ENCODE assay signal across 11 cellular contexts in the genomic region with DNA sequence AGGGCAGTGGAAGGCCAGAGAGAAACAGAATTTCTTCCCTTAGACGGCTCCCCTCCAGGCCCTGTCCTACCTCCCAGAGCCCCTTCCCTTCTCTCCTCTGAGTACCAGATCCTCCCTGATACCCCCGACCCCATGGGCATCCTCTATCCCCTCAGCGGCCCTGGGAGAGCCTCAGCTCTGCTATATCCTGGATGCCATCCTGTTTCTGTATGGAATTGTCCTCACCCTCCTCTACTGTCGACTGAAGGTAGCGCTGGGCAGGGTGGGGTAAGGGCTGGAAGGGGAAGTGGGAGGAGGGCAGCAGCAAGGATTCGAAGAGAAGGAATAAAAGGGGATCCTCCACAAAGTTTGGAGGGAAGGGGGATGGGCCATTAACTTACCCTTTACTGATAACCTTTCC. TPM values are rescaled to one million over a fixed set of nuclear protein-coding genes. Genes with fewer than 3 reads are reported as not detected.
DNase-seq lines count a peak whose midpoint lies in the region; ATAC-seq and TF ChIP-seq lines count a peak whose summit lies in the region.
"Had no signal": no experiment of that assay in that cellular context is flagged by ENCODE, and none has a peak within 500 bp of the region (broad histone marks: within the 10 kb centered on the region; RNA-seq: fewer than 3 reads in every experiment).

No MANE protein-coding gene starts in this region.

- peaks cover 21% of the 10 kb centered on the region for H3K36me3 ChIP-seq in lower lobe of right lung
- H3K36me3 ChIP-seq in thymus (ENCODE audit: control insufficient read depth, insufficient read depth): peaks cover 17% of the 10 kb centered on the region

- H3K9me3 ChIP-seq in lower lobe of right lung (no peaks in the 10 kb centered on the region), thymus (ENCODE audit: control insufficient read depth) (no peaks in the 10 kb centered on the region)

- H3K4me1 Mint-ChIP-seq in activated T-cell treated with anti-CD3 and anti-CD28 coated beads, Interleukin-2, amount 50 U/mL, for 24 hours (ENCODE audit: low read depth): peaks cover 55% of the 10 kb centered on the region
- H3K4me1 Mint-ChIP-seq in activated naive CD8-positive, alpha-beta T cell treated with anti-CD3 and anti-CD28 coated beads for 36 hours: peaks cover 53% of the 10 kb centered on the region

- H3K27ac Mint-ChIP-seq in activated T-cell treated with anti-CD3 and anti-CD28 coated beads, Interleukin-2, amount 50 U/mL, for 24 hours: peak overlapping the region; percentile 69
- peak overlapping the region; percentile 84 for H3K27ac Mint-ChIP-seq in activated naive CD8-positive, alpha-beta T cell treated with anti-CD3 and anti-CD28 coated beads for 36 hours
- H3K27ac Mint-ChIP-seq: activated B cell treated with CpG ODN at 0.5 μM for 24 hours had no signal

- H3K4me1 ChIP-seq in lower lobe of right lung (no peaks in the 10 kb centered on the region), thymus (ENCODE audit: control insufficient read depth, insufficient read depth, low read length) (no peaks in the 10 kb centered on the region)

- H3K9me3 Mint-ChIP-seq in activated T-cell treated with anti-CD3 and anti-CD28 coated beads, Interleukin-2, amount 50 U/mL, for 24 hours: no peaks in the 10 kb centered on the region
- no peaks in the 10 kb centered on the region for H3K9me3 Mint-ChIP-seq in activated naive CD8-positive, alpha-beta T cell treated with anti-CD3 and anti-CD28 coated beads for 36 hours
- H3K9me3 Mint-ChIP-seq: activated B cell treated with CpG ODN at 0.5 μM for 24 hours had no signal

- intact Hi-C loops in lower lobe of right lung (cut with DNase I): no loop called here

- 78% methylated on average over 6 of the region's 6 CpGs for WGBS in thymus

- no peaks in the 10 kb centered on the region for H3K27me3 ChIP-seq in lower lobe of right lung (ENCODE audit: low read depth)
- H3K27me3 ChIP-seq in thymus (ENCODE audit: control insufficient read depth, insufficient read depth): no peaks in the 10 kb centered on the region

- ATAC-seq in lower lobe of right lung: no peak

- no peaks in the 10 kb centered on the region for H3K27me3 Mint-ChIP-seq in activated T-cell treated with anti-CD3 and anti-CD28 coated beads, Interleukin-2, amount 50 U/mL, for 24 hours
- no peaks in the 10 kb centered on the region for H3K27me3 Mint-ChIP-seq in activated naive CD8-positive, alpha-beta T cell treated with anti-CD3 and anti-CD28 coated beads for 36 hours

- H3K27ac ChIP-seq in lower lobe of right lung (peak overlapping the region; percentile 85), thymus (ENCODE audit: low read depth) (peak overlapping the region; percentile 6)

- DNase-seq in activated T-cell treated with anti-CD3 and anti-CD28 coated beads, Interleukin-2, amount 50 U/mL, for 24 hours: no peak
- no peak for DNase-seq in activated T-cell treated with anti-CD3 and anti-CD28 coated beads for 4 hours
- no peak for DNase-seq in activated naive CD8-positive, alpha-beta T cell treated with anti-CD3 and anti-CD28 coated beads for 36 hours
- DNase-seq in lower lobe of right lung: no peak
- no peak for DNase-seq in islet precursor cell
- no peak for DNase-seq in NCI-H1694 (lab: John Stamatoyannopoulos, UW)
- DNase-seq in retina: no peak
- DNase-seq: activated B cell treated with CpG ODN at 0.5 μM for 24 hours, activated gamma-delta T cell treated with Interleukin-2 at 50 U/mL for 16 hours, NCI-H345 had no signal

- no peak for TF ChIP-seq CTCF in lower lobe of right lung (IDR thresholded peaks at IDR 0.05)

- no peak overlapping the region for H3K4me3 Mint-ChIP-seq in activated T-cell treated with anti-CD3 and anti-CD28 coated beads, Interleukin-2, amount 50 U/mL, for 24 hours
- H3K4me3 Mint-ChIP-seq in activated naive CD8-positive, alpha-beta T cell treated with anti-CD3 and anti-CD28 coated beads for 36 hours: peak overlapping the region; percentile 19
- H3K4me3 Mint-ChIP-seq: activated B cell treated with CpG ODN at 0.5 μM for 24 hours had no signal

- peaks cover 25% of the 10 kb centered on the region for H3K36me3 Mint-ChIP-seq in activated T-cell treated with anti-CD3 and anti-CD28 coated beads, Interleukin-2, amount 50 U/mL, for 24 hours (ENCODE audit: low read depth)
- H3K36me3 Mint-ChIP-seq in activated naive CD8-positive, alpha-beta T cell treated with anti-CD3 and anti-CD28 coated beads for 36 hours: peaks cover 19% of the 10 kb centered on the region

- H3K4me3 ChIP-seq in lower lobe of right lung: peak overlapping the region; percentile 52
- no peak overlapping the region for H3K4me3 ChIP-seq in thymus (ENCODE audit: low read length)

RNA-seq across cellular contexts. Expression of a gene that starts 2.7 kb away (rescaled TPM):
- 1 to 10 TPM; 1.2 to 3.0 TPM for total RNA-seq in activated naive CD8-positive, alpha-beta T cell treated with anti-CD3 and anti-CD28 coated beads for 36 hours
- 283 TPM for total RNA-seq in lower lobe of right lung
- 262 TPM for polyA plus RNA-seq in thymus

RNA-seq across cellular contexts. Expression of a gene that starts 5.6 kb away (rescaled TPM):
- not detected for total RNA-seq in activated naive CD8-positive, alpha-beta T cell treated with anti-CD3 and anti-CD28 coated beads for 36 hours
- not detected for total RNA-seq in lower lobe of right lung
- polyA plus RNA-seq in thymus: 4.9 TPM
- total RNA-seq: activated B cell treated with CpG ODN at 0.5 μM for 24 hours had no signal

RNA-seq across cellular contexts. Expression of a gene that starts 8.0 kb away (rescaled TPM):
- 10 to 100 TPM; 26.3 to 26.4 TPM for total RNA-seq in activated naive CD8-positive, alpha-beta T cell treated with anti-CD3 and anti-CD28 coated beads for 36 hours
- total RNA-seq in lower lobe of right lung: 11.6 TPM
- 9.1 TPM for polyA plus RNA-seq in thymus

RNA-seq across cellular contexts. Expression of a gene that starts 15.7 kb away (rescaled TPM):
- total RNA-seq in activated naive CD8-positive, alpha-beta T cell treated with anti-CD3 and anti-CD28 coated beads for 36 hours: 10 to 100 TPM; 87.7 to 95.8 TPM
- total RNA-seq in lower lobe of right lung: 66.3 TPM
- polyA plus RNA-seq in thymus: 39.9 TPM

RNA-seq across cellular contexts. Expression of a gene that starts 19.0 kb away (rescaled TPM):
- total RNA-seq in activated naive CD8-positive, alpha-beta T cell treated with anti-CD3 and anti-CD28 coated beads for 36 hours: 1 to 10 TPM; 2.5 to 3.8 TPM
- 1.4 TPM for total RNA-seq in lower lobe of right lung
- polyA plus RNA-seq in thymus: 3.0 TPM
- total RNA-seq: activated B cell treated with CpG ODN at 0.5 μM for 24 hours had no signal

Comparison
In these comparisons a context has a peak if more than half of its experiments do, and no peak if none do; other contexts are left out.
1. RNA of a gene that starts 2.7 kb away (total RNA-seq): 283 TPM in lower lobe of right lung (single experiment); 1.2 to 3.0 TPM in activated naive CD8-positive, alpha-beta T cell treated with anti-CD3 and anti-CD28 coated beads for 36 hours; every median in the first group is over 10 times any median in the second.